Comparison of ENCODE assay signal across 23 cellular contexts in genomic region chr6:361411-362132, GRCh38. TPM values are rescaled to one million over a fixed set of nuclear protein-coding genes. Genes with fewer than 3 reads are reported as not detected.
A peak's percentile ranks its signal among the peaks of the same experiment; 100 is the strongest.
DNase-seq lines count a peak whose midpoint lies in the region; ATAC-seq and TF ChIP-seq lines count a peak whose summit lies in the region.
"Had no signal": no experiment of that assay in that cellular context is flagged by ENCODE, and none has a peak within 500 bp of the region (broad histone marks: within the 10 kb centered on the region; RNA-seq: fewer than 3 reads in every experiment).

No MANE protein-coding gene starts in this region.

- CTCF ChIA-PET in OCI-LY7 (lab: Charles Lee; ENCODE audit: unreplicated experiment), result interaction anchor here (0.8 to 2.5 kb wide), 10 partner anchors 10 to 181 kb away, joined by 3 to 14 read pairs (median 4); no protein-coding TSS in a partner anchor
- CTCF ChIA-PET in activated CD4-positive, alpha-beta memory T cell treated with anti-CD3 and anti-CD28 coated beads for 36 hours (lab: Charles Lee), result interaction anchor here (1.2 kb wide), 1 partner anchor 20 kb away, joined by 3 read pairs; no protein-coding TSS in a partner anchor

- peaks cover 22% of the 10 kb centered on the region for H3K9me3 Mint-ChIP-seq in dendritic cell treated with granulocyte-macrophage colony-stimulating factor and Interleukin-4, amounts not matched to agents 40 ng/mL and 50 ng/mL, for 4 days
- H3K9me3 Mint-ChIP-seq in memory B cell, result no peaks in the 10 kb centered on the region
- H3K9me3 Mint-ChIP-seq in activated CD4-positive, alpha-beta memory T cell treated with anti-CD3 and anti-CD28 coated beads for 36 hours, result peaks cover 17% of the 10 kb centered on the region

- peak overlapping the region; percentile 8 for H3K27ac Mint-ChIP-seq in dendritic cell treated with granulocyte-macrophage colony-stimulating factor and Interleukin-4, amounts not matched to agents 40 ng/mL and 50 ng/mL, for 4 days
- peak overlapping the region; percentile 12 for H3K27ac Mint-ChIP-seq in memory B cell
- no peak overlapping the region for H3K27ac Mint-ChIP-seq in activated CD4-positive, alpha-beta memory T cell treated with anti-CD3 and anti-CD28 coated beads for 36 hours
- H3K27ac Mint-ChIP-seq: CD4-positive, alpha-beta T cell had no signal

- peaks cover 21% of the 10 kb centered on the region for H3K36me3 Mint-ChIP-seq in dendritic cell treated with granulocyte-macrophage colony-stimulating factor and Interleukin-4, amounts not matched to agents 40 ng/mL and 50 ng/mL, for 4 days (ENCODE audit: low read depth)
- no peaks in the 10 kb centered on the region for H3K36me3 Mint-ChIP-seq in memory B cell
- no peaks in the 10 kb centered on the region for H3K36me3 Mint-ChIP-seq in activated CD4-positive, alpha-beta memory T cell treated with anti-CD3 and anti-CD28 coated beads for 36 hours

- H3K4me2 ChIP-seq in OCI-LY7 (ENCODE audit: low read length), result peak overlapping the region; percentile 66
- H3K4me2 ChIP-seq: BLaER1, KMS-11, PC-9 had no signal

- intact Hi-C loops in OCI-LY7 (cut with micrococcal nuclease; ENCODE audit: unreplicated experiment), result no loop called here
- intact Hi-C loops in dendritic cell treated with granulocyte-macrophage colony-stimulating factor and Interleukin-4, amounts not matched to agents 40 ng/mL and 50 ng/mL, for 4 days (cut with micrococcal nuclease), result no loop called here
- intact Hi-C loops in activated CD4-positive, alpha-beta memory T cell treated with anti-CD3 and anti-CD28 coated beads for 36 hours (cut with micrococcal nuclease), result no loop called here

- no peaks in the 10 kb centered on the region for H3K9me3 ChIP-seq in OCI-LY7 (ENCODE audit: low read length)

- peak overlapping the region; percentile 46 for H3K4me3 ChIP-seq in OCI-LY7 (ENCODE audit: low read depth, low read length, poor library complexity, severe bottlenecking)
- H3K4me3 ChIP-seq: BLaER1, PC-9, SK-N-MC had no signal

- no peaks in the 10 kb centered on the region for H3K36me3 ChIP-seq in OCI-LY7 (ENCODE audit: insufficient read depth, low read length)
- H3K36me3 ChIP-seq: BLaER1 had no signal

- peaks cover 19% of the 10 kb centered on the region for H3K27me3 Mint-ChIP-seq in dendritic cell treated with granulocyte-macrophage colony-stimulating factor and Interleukin-4, amounts not matched to agents 40 ng/mL and 50 ng/mL, for 4 days
- H3K27me3 Mint-ChIP-seq in memory B cell, result no peaks in the 10 kb centered on the region
- H3K27me3 Mint-ChIP-seq in activated CD4-positive, alpha-beta memory T cell treated with anti-CD3 and anti-CD28 coated beads for 36 hours, result peaks cover 3% of the 10 kb centered on the region
- H3K27me3 Mint-ChIP-seq: CD4-positive, alpha-beta T cell had no signal

- BruUV-seq in OCI-LY7 (replicated peaks; lab: Mats Ljungman, UMichigan), result no TSS peak

- no peak for ATAC-seq in memory B cell (ENCODE audit: low read depth)
- ATAC-seq: HCT116 had no signal

- no peaks in the 10 kb centered on the region for H3K79me2 ChIP-seq in OCI-LY7 (ENCODE audit: insufficient read depth, low read depth, low read length)

- peak overlapping the region; percentile 70; the same call in 1 of the 2 replicates for H2AFZ ChIP-seq in OCI-LY7 (ENCODE audit: low read length)
- H2AFZ ChIP-seq: PC-9 had no signal

- TF ChIP-seq CTCF in OCI-LY7 (conservative IDR thresholded peaks at IDR 0.05; ENCODE audit: low read length), result no peak

- H4K20me1 ChIP-seq in OCI-LY7 (ENCODE audit: insufficient read depth, low read length), result no peaks in the 10 kb centered on the region
- H4K20me1 ChIP-seq: BLaER1 had no signal

- H3K9me2 ChIP-seq in OCI-LY7 (ENCODE audit: insufficient read depth, low read length), result no peaks in the 10 kb centered on the region

- POLR2A ChIA-PET in OCI-LY7 (lab: Charles Lee), result interaction anchor here (0.6 to 8.0 kb wide), 26 partner anchors 9 to 177 kb away, joined by 3 to 81 read pairs (median 6); partner anchors contain the start of gene IRF4
- POLR2A ChIA-PET in activated CD4-positive, alpha-beta memory T cell treated with anti-CD3 and anti-CD28 coated beads for 36 hours (lab: Charles Lee), result no interaction called here

- no peak overlapping the region for H3K4me3 Mint-ChIP-seq in dendritic cell treated with granulocyte-macrophage colony-stimulating factor and Interleukin-4, amounts not matched to agents 40 ng/mL and 50 ng/mL, for 4 days
- H3K4me3 Mint-ChIP-seq in memory B cell, result peak overlapping the region; percentile 6
- H3K4me3 Mint-ChIP-seq in activated CD4-positive, alpha-beta memory T cell treated with anti-CD3 and anti-CD28 coated beads for 36 hours, result no peak overlapping the region
- H3K4me3 Mint-ChIP-seq: CD4-positive, alpha-beta T cell had no signal

- peak overlapping the region; percentile 95 for H3K27ac ChIP-seq in OCI-LY7 (ENCODE audit: low read depth, low read length, poor library complexity, severe bottlenecking)
- H3K27ac ChIP-seq: BLaER1, KMS-11, PC-9, SK-N-MC had no signal

- DNase-seq in OCI-LY7 (ENCODE audit: low spot score) (peak; percentile 52), memory B cell (ENCODE audit: low spot score in 2 of 2) (no peak), DMS79 treated with DMSO at 0.1 percent for 48 hours (lab: John Stamatoyannopoulos, UW) (no peak), NCI-H526 treated with DMSO at 0.1 percent for 48 hours (lab: John Stamatoyannopoulos, UW) (no peak), NCI-H524 (lab: John Stamatoyannopoulos, UW) (no peak)
- DNase-seq in activated CD4-positive, alpha-beta memory T cell treated with anti-CD3 and anti-CD28 coated beads for 36 hours, result no peak
- DNase-seq: CD4-positive, alpha-beta T cell; COR-L47; DMS79; GOT3; NCI-H1092 treated with DMSO at 0.1 percent for 48 hours; NCI-H1436 treated with DMSO at 0.1 percent for 48 hours; NCI-H1930; NCI-H2227 treated with DMSO at 0.1 percent for 48 hours; NCI-H510A treated with DMSO at 0.1 percent for 48 hours; PC-9; RPMI8226; SHP77 treated with DMSO at 0.1 percent for 48 hours had no signal

- peaks cover 51% of the 10 kb centered on the region for H3K4me1 Mint-ChIP-seq in dendritic cell treated with granulocyte-macrophage colony-stimulating factor and Interleukin-4, amounts not matched to agents 40 ng/mL and 50 ng/mL, for 4 days (ENCODE audit: low read depth)
- H3K4me1 Mint-ChIP-seq in memory B cell, result peaks cover 51% of the 10 kb centered on the region
- peaks cover 6% of the 10 kb centered on the region for H3K4me1 Mint-ChIP-seq in activated CD4-positive, alpha-beta memory T cell treated with anti-CD3 and anti-CD28 coated beads for 36 hours (ENCODE audit: low read depth)

- peaks cover 100% of the 10 kb centered on the region for H3K4me1 ChIP-seq in OCI-LY7 (ENCODE audit: insufficient read depth, low read length, poor library complexity, severe bottlenecking)

RNA-seq across cellular contexts. Expression of gene IRF4, which starts 30.0 kb away (rescaled TPM):
- 143 and 189 TPM in 2 replicates for total RNA-seq in OCI-LY7 (2014; rRNA removed; shearing (Covaris generic))
- total RNA-seq in OCI-LY7 (2022), result 281 and 291 TPM in 2 replicates
- 100 to 1,000 TPM; 689 to 705 TPM for total RNA-seq in activated CD4-positive, alpha-beta memory T cell treated with anti-CD3 and anti-CD28 coated beads for 36 hours
- total RNA-seq: PC-9 had no signal
